2 cellular contexts compared by ENCODE assay signal in the genomic region with DNA sequence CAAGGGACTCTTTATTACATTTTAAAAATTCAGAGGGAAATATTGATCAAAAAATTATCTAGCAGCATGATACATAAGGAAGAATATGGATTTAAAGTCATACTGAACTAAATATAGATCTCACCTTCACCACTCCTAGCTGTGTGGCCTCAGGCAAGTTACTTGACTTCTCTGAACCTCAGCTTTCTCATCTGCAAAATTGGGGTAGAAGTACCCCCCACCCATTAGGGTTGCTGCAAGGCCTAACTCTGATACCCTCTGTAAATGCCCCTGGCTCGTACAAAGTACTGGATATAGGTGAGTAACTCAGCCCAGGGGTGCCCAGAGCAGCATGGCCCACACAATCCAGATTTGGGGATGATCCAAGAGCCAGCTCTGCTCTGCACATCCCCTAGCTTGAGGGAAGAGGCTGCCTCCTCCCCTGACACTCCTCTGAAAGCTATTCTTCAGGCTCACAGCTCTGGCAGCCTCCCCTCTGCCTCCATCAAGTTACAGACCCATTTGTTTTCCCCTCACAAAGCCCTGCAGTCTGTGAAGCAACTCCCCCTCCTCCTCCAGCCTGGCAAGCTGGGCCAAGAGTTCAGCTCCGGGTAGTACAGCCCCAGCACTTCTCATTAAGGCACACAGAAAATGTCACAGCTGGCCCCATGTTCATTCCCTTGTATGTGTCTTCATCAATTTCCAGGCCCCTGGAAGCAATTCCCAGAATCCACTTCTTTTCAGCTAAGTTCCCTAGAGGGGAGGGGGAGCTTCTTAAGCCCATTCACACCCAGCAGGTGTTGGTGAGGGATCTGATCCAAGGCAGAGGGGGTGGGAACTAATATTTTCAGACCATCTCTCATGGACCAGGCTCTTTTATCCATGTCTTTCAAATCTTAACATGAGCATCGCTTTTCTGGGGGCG.
TF ChIP-seq lines count a peak whose summit lies in the region.

No MANE protein-coding gene starts in this region.

TF ChIP-seq in SK-N-SH treated with all-trans-retinoic acid at 6 μM for 48 hours, 23 proteins besides CTCF, POLR2A, EP300 and RAD21 (continued from another document):
- TF ChIP-seq, protein P1, sequence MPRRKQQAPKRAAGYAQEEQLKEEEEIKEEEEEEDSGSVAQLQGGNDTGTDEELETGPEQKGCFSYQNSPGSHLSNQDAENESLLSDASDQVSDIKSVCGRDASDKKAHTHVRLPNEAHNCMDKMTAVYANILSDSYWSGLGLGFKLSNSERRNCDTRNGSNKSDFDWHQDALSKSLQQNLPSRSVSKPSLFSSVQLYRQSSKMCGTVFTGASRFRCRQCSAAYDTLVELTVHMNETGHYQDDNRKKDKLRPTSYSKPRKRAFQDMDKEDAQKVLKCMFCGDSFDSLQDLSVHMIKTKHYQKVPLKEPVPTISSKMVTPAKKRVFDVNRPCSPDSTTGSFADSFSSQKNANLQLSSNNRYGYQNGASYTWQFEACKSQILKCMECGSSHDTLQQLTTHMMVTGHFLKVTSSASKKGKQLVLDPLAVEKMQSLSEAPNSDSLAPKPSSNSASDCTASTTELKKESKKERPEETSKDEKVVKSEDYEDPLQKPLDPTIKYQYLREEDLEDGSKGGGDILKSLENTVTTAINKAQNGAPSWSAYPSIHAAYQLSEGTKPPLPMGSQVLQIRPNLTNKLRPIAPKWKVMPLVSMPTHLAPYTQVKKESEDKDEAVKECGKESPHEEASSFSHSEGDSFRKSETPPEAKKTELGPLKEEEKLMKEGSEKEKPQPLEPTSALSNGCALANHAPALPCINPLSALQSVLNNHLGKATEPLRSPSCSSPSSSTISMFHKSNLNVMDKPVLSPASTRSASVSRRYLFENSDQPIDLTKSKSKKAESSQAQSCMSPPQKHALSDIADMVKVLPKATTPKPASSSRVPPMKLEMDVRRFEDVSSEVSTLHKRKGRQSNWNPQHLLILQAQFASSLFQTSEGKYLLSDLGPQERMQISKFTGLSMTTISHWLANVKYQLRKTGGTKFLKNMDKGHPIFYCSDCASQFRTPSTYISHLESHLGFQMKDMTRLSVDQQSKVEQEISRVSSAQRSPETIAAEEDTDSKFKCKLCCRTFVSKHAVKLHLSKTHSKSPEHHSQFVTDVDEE (CRISPR knock-in tag; IDR thresholded peaks at IDR 0.05): no peak
- TF ChIP-seq OSR1 (CRISPR knock-in tag; IDR thresholded peaks at IDR 0.05) (no peak), ESRRG (CRISPR knock-in tag; IDR thresholded peaks at IDR 0.05) (no peak), ZFP30 (CRISPR knock-in tag; IDR thresholded peaks at IDR 0.05) (no peak), ARNTL (CRISPR knock-in tag; IDR thresholded peaks at IDR 0.05; ENCODE audit: borderline replicate concordance, low read depth) (no peak), ZC3H10 (CRISPR knock-in tag; IDR thresholded peaks at IDR 0.05) (no peak), CSDC2 (CRISPR knock-in tag; IDR thresholded peaks at IDR 0.05) (no peak), ISL1 (CRISPR knock-in tag; IDR thresholded peaks at IDR 0.05) (no peak), TCF4 (CRISPR knock-in tag; IDR thresholded peaks at IDR 0.05; ENCODE audit: borderline replicate concordance) (no peak)
- TF ChIP-seq, protein P2, sequence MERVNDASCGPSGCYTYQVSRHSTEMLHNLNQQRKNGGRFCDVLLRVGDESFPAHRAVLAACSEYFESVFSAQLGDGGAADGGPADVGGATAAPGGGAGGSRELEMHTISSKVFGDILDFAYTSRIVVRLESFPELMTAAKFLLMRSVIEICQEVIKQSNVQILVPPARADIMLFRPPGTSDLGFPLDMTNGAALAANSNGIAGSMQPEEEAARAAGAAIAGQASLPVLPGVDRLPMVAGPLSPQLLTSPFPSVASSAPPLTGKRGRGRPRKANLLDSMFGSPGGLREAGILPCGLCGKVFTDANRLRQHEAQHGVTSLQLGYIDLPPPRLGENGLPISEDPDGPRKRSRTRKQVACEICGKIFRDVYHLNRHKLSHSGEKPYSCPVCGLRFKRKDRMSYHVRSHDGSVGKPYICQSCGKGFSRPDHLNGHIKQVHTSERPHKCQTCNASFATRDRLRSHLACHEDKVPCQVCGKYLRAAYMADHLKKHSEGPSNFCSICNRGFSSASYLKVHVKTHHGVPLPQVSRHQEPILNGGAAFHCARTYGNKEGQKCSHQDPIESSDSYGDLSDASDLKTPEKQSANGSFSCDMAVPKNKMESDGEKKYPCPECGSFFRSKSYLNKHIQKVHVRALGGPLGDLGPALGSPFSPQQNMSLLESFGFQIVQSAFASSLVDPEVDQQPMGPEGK (CRISPR knock-in tag; IDR thresholded peaks at IDR 0.05; ENCODE audit: borderline replicate concordance): no peak
- TF ChIP-seq, protein P3, sequence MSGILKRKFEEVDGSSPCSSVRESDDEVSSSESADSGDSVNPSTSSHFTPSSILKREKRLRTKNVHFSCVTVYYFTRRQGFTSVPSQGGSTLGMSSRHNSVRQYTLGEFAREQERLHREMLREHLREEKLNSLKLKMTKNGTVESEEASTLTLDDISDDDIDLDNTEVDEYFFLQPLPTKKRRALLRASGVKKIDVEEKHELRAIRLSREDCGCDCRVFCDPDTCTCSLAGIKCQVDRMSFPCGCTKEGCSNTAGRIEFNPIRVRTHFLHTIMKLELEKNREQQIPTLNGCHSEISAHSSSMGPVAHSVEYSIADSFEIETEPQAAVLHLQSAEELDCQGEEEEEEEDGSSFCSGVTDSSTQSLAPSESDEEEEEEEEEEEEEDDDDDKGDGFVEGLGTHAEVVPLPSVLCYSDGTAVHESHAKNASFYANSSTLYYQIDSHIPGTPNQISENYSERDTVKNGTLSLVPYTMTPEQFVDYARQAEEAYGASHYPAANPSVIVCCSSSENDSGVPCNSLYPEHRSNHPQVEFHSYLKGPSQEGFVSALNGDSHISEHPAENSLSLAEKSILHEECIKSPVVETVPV (CRISPR knock-in tag; IDR thresholded peaks at IDR 0.05): no peak
- TF ChIP-seq, protein P4, sequence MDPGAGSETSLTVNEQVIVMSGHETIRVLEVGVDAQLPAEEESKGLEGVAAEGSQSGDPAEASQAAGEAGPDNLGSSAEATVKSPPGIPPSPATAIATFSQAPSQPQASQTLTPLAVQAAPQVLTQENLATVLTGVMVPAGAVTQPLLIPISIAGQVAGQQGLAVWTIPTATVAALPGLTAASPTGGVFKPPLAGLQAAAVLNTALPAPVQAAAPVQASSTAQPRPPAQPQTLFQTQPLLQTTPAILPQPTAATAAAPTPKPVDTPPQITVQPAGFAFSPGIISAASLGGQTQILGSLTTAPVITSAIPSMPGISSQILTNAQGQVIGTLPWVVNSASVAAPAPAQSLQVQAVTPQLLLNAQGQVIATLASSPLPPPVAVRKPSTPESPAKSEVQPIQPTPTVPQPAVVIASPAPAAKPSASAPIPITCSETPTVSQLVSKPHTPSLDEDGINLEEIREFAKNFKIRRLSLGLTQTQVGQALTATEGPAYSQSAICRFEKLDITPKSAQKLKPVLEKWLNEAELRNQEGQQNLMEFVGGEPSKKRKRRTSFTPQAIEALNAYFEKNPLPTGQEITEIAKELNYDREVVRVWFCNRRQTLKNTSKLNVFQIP (CRISPR knock-in tag; IDR thresholded peaks at IDR 0.05; ENCODE audit: borderline replicate concordance, low read depth): no peak
- TF ChIP-seq, protein P5, sequence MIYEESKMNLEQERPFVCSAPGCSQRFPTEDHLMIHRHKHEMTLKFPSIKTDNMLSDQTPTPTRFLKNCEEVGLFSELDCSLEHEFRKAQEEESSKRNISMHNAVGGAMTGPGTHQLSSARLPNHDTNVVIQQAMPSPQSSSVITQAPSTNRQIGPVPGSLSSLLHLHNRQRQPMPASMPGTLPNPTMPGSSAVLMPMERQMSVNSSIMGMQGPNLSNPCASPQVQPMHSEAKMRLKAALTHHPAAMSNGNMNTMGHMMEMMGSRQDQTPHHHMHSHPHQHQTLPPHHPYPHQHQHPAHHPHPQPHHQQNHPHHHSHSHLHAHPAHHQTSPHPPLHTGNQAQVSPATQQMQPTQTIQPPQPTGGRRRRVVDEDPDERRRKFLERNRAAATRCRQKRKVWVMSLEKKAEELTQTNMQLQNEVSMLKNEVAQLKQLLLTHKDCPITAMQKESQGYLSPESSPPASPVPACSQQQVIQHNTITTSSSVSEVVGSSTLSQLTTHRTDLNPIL (CRISPR knock-in tag; IDR thresholded peaks at IDR 0.05; ENCODE audit: low read depth): no peak

TF ChIP-seq in SK-N-SH, 30 proteins besides CTCF, POLR2A, EP300 and RAD21 (continued from another document):
- TF ChIP-seq, protein P6, sequence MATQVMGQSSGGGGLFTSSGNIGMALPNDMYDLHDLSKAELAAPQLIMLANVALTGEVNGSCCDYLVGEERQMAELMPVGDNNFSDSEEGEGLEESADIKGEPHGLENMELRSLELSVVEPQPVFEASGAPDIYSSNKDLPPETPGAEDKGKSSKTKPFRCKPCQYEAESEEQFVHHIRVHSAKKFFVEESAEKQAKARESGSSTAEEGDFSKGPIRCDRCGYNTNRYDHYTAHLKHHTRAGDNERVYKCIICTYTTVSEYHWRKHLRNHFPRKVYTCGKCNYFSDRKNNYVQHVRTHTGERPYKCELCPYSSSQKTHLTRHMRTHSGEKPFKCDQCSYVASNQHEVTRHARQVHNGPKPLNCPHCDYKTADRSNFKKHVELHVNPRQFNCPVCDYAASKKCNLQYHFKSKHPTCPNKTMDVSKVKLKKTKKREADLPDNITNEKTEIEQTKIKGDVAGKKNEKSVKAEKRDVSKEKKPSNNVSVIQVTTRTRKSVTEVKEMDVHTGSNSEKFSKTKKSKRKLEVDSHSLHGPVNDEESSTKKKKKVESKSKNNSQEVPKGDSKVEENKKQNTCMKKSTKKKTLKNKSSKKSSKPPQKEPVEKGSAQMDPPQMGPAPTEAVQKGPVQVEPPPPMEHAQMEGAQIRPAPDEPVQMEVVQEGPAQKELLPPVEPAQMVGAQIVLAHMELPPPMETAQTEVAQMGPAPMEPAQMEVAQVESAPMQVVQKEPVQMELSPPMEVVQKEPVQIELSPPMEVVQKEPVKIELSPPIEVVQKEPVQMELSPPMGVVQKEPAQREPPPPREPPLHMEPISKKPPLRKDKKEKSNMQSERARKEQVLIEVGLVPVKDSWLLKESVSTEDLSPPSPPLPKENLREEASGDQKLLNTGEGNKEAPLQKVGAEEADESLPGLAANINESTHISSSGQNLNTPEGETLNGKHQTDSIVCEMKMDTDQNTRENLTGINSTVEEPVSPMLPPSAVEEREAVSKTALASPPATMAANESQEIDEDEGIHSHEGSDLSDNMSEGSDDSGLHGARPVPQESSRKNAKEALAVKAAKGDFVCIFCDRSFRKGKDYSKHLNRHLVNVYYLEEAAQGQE (IDR thresholded peaks at IDR 0.05; ENCODE audit: low read depth, low read length): no peak
- no peak for TF ChIP-seq FOXJ3 (CRISPR knock-in tag; IDR thresholded peaks at IDR 0.05)
- no peak for TF ChIP-seq TAF1 (IDR thresholded peaks at IDR 0.05; ENCODE audit: borderline replicate concordance, low read depth, low read length)
- no peak for TF ChIP-seq TEAD4 (IDR thresholded peaks at IDR 0.05; ENCODE audit: borderline replicate concordance, insufficient read depth)
- TF ChIP-seq FOSL2 (IDR thresholded peaks at IDR 0.05; ENCODE audit: borderline replicate concordance, low read depth): no peak
- TF ChIP-seq, protein P7, sequence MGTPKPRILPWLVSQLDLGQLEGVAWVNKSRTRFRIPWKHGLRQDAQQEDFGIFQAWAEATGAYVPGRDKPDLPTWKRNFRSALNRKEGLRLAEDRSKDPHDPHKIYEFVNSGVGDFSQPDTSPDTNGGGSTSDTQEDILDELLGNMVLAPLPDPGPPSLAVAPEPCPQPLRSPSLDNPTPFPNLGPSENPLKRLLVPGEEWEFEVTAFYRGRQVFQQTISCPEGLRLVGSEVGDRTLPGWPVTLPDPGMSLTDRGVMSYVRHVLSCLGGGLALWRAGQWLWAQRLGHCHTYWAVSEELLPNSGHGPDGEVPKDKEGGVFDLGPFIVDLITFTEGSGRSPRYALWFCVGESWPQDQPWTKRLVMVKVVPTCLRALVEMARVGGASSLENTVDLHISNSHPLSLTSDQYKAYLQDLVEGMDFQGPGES (IDR thresholded peaks at IDR 0.05; ENCODE audit: low read depth, low read length): no peak
- no peak for TF ChIP-seq EZH2phosphoT487 (IDR thresholded peaks at IDR 0.05; ENCODE audit: borderline replicate concordance, low read depth)
- TF ChIP-seq SIN3A (IDR thresholded peaks at IDR 0.05; ENCODE audit: borderline replicate concordance, low read depth, low read length): no peak
- TF ChIP-seq, protein P8, sequence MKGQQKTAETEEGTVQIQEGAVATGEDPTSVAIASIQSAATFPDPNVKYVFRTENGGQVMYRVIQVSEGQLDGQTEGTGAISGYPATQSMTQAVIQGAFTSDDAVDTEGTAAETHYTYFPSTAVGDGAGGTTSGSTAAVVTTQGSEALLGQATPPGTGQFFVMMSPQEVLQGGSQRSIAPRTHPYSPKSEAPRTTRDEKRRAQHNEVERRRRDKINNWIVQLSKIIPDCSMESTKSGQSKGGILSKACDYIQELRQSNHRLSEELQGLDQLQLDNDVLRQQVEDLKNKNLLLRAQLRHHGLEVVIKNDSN (IDR thresholded peaks at IDR 0.05; ENCODE audit: borderline replicate concordance, low read depth): no peak
- no peak for TF ChIP-seq POLR2AphosphoS5 (IDR thresholded peaks at IDR 0.05; ENCODE audit: low read depth, low read length)
- TF ChIP-seq, protein P9, sequence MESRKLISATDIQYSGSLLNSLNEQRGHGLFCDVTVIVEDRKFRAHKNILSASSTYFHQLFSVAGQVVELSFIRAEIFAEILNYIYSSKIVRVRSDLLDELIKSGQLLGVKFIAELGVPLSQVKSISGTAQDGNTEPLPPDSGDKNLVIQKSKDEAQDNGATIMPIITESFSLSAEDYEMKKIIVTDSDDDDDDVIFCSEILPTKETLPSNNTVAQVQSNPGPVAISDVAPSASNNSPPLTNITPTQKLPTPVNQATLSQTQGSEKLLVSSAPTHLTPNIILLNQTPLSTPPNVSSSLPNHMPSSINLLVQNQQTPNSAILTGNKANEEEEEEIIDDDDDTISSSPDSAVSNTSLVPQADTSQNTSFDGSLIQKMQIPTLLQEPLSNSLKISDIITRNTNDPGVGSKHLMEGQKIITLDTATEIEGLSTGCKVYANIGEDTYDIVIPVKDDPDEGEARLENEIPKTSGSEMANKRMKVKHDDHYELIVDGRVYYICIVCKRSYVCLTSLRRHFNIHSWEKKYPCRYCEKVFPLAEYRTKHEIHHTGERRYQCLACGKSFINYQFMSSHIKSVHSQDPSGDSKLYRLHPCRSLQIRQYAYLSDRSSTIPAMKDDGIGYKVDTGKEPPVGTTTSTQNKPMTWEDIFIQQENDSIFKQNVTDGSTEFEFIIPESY (IDR thresholded peaks at IDR 0.05; ENCODE audit: borderline replicate concordance, low read depth): no peak
- TF ChIP-seq MEF2A (IDR thresholded peaks at IDR 0.05; ENCODE audit: borderline replicate concordance, low read depth): no peak
